Comparison of ENCODE assay signal across 9 cellular contexts in the genomic region with DNA sequence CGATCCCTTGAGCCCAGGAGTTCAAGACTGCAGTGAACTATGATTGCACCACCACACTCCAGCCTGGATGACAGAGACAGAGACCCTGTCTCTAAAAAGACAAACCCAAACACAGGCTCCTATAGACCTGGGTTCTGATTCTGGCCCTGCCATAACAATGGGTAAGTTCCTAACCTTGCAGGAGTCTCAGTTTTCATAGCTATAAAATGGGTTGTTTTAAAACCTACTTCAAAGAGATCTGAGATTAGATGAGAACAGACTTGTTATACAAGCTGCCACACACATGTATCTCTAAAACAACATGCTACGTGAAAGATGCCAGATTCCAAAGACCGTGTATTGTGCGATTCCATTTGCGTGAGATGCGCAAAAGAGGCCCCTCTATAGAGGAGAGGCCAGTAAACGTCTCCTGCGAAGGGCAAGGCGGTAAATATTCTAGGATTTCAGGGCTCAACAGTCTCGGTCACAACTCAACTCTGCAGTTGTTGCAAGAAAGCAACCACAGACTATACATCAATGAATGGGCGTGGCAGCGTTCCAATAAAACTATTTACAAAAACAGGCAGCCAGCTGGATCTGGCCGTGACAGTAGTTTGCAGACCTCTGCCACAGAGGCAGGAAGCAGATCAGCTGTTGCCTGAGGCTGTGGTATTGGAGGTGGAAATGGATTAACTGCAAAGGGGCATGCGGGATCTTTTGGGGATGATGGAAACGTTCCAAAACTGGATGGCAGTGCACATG. TPM values are rescaled to one million over a fixed set of nuclear protein-coding genes. Genes with fewer than 3 reads are reported as not detected.
DNase-seq lines count a peak whose midpoint lies in the region; ATAC-seq and TF ChIP-seq lines count a peak whose summit lies in the region.
"Had no signal": no experiment of that assay in that cellular context is flagged by ENCODE, and none has a peak within 500 bp of the region (broad histone marks: within the 10 kb centered on the region; RNA-seq: fewer than 3 reads in every experiment).

No MANE protein-coding gene starts in this region.

- H3K27ac Mint-ChIP-seq in IgD-negative memory B cell, result peak overlapping the region; percentile 31 to 87 (median 78)
- H3K27ac Mint-ChIP-seq: activated naive CD4-positive, alpha-beta T cell treated with anti-CD3 and anti-CD28 coated beads, Interleukin-2, amount 50 U/mL, for 72 hours had no signal

- intact Hi-C loops in sigmoid colon (cut with DNase I) (loop anchor here (5.0 kb wide), 1 partner anchor 138 kb away; a partner anchor contains a TSS), psoas muscle (cut with DNase I) (no loop called here)

- H3K27me3 ChIP-seq in sigmoid colon (no peaks in the 10 kb centered on the region), psoas muscle (ENCODE audit: insufficient read depth in 3 of 3, low read length in 2 of 3) (no peaks in the 10 kb centered on the region)
- H3K27me3 ChIP-seq: neutrophil had no signal

- H3K36me3 ChIP-seq in sigmoid colon, result peaks cover 0 to 52% (median 8%) of the 10 kb centered on the region in 4 donors
- peaks cover 0 to 35% of the 10 kb centered on the region in 2 donors for H3K36me3 ChIP-seq in psoas muscle (ENCODE audit: insufficient read depth in 1 of 2, low read depth in 1 of 2)

- no peaks in the 10 kb centered on the region for H3K9me3 Mint-ChIP-seq in IgD-negative memory B cell
- H3K9me3 Mint-ChIP-seq: activated naive CD4-positive, alpha-beta T cell treated with anti-CD3 and anti-CD28 coated beads, Interleukin-2, amount 50 U/mL, for 72 hours had no signal

- H3K4me1 Mint-ChIP-seq in IgD-negative memory B cell, result peaks cover 12 to 30% (median 29%) of the 10 kb centered on the region in 3 donors

- no peak for ATAC-seq in psoas muscle
- ATAC-seq: activated naive CD4-positive, alpha-beta T cell treated with anti-CD3 and anti-CD28 coated beads, Interleukin-2, amount 50 U/mL, for 72 hours had no signal

- H3K27me3 Mint-ChIP-seq in IgD-negative memory B cell, result no peaks in the 10 kb centered on the region

- TF ChIP-seq POLR2A in sigmoid colon (IDR thresholded peaks at IDR 0.05), result no peak

- TF ChIP-seq EP300 in sigmoid colon (IDR thresholded peaks at IDR 0.05), result no peak

- H3K4me3 Mint-ChIP-seq in IgD-negative memory B cell, result peak overlapping the region in 1 of 4 donors; percentile 61

- H3K4me1 ChIP-seq in sigmoid colon (peaks cover 0 to 53% (median 27%) of the 10 kb centered on the region in 4 donors), psoas muscle (peaks cover 9% of the 10 kb centered on the region)

- H3K4me3 ChIP-seq in fibroblast of the aortic adventitia (ENCODE audit: low read depth, low read length) (no peak overlapping the region), sigmoid colon (no peak overlapping the region), psoas muscle (no peak overlapping the region)

- in situ Hi-C loops in SK-MEL-5 (cut with HindIII; ENCODE audit: low pct_unique_long_range_greater_than_20kb, low sequenced_read_pairs), result no loop called here

- WGBS in sigmoid colon, 2 donors, result 51 to 69% methylated on average over 15 of the region's 15 CpGs
- 56 to 65% (median 58%) methylated on average over 15 of the region's 15 CpGs for WGBS in psoas muscle, 3 donors

- peak; percentile 8 for DNase-seq in SK-MEL-5 (ENCODE audit: low read depth, low spot score)
- peak; percentile 80 for DNase-seq in fibroblast of the aortic adventitia (ENCODE audit: low read depth)
- peak; percentile 91 for DNase-seq in sigmoid colon
- DNase-seq in stimulated activated CD4-positive, alpha-beta T cell treated with anti-CD3 and anti-CD28 coated beads, Interleukin-1b, Interleukin-23, amount 100 ng/mL, for 48 hours, result no peak
- no peak for DNase-seq in NCI-H187 (lab: John Stamatoyannopoulos, UW)
- DNase-seq in psoas muscle, result no peak

- H3K27ac ChIP-seq in sigmoid colon (peak overlapping the region in 2 of 4 donors; percentile 47 to 59), psoas muscle (no peak overlapping the region)
- H3K27ac ChIP-seq: neutrophil had no signal

- peaks cover 2% of the 10 kb centered on the region for H3K36me3 Mint-ChIP-seq in IgD-negative memory B cell

- H3K9me3 ChIP-seq in sigmoid colon (no peaks in the 10 kb centered on the region), psoas muscle (no peaks in the 10 kb centered on the region)
- H3K9me3 ChIP-seq: neutrophil had no signal

- TF ChIP-seq CTCF in fibroblast of the aortic adventitia (IDR thresholded peaks at IDR 0.05; ENCODE audit: insufficient read depth, low read length) (no peak), sigmoid colon (IDR thresholded peaks at IDR 0.05) (no peak), psoas muscle (IDR thresholded peaks at IDR 0.05) (no peak)

RNA-seq across cellular contexts. Expression of a gene that starts 5.9 kb away (rescaled TPM):
- polyA plus RNA-seq in IgD-negative memory B cell, result 108 TPM
- 17.4 and 21.1 TPM in 2 replicates for total RNA-seq in SK-MEL-5 (2014; rRNA removed; shearing (Covaris generic))
- polyA plus RNA-seq in SK-MEL-5 (2015; cell fraction: cytosol; rRNA removed), result 26.4 and 29.8 TPM in 2 replicates
- 75.5 and 107 TPM in 2 replicates for polyA plus RNA-seq in SK-MEL-5 (2015; cell fraction: nucleus; rRNA removed)
- 16.7 and 26.7 TPM in 2 replicates for total RNA-seq in fibroblast of the aortic adventitia (ENCODE audit: low replicate concordance)
- total RNA-seq in sigmoid colon, result 10 to 100 TPM; 10.0 to 34.6 (median 19.1) TPM
- 10 to 100 TPM; 10.8 to 43.4 (median 12.5) TPM for polyA plus RNA-seq in sigmoid colon
- 1 to 10 TPM; 5.2 to 7.9 (median 7.2) TPM for total RNA-seq in psoas muscle
- 1 to 10 TPM; 3.4 to 5.8 (median 3.9) TPM for polyA plus RNA-seq in psoas muscle

RNA-seq across cellular contexts. Expression of a gene that starts 15.2 kb away (rescaled TPM):
- polyA plus RNA-seq in IgD-negative memory B cell (42.7 TPM), sigmoid colon (10 to 100 TPM; 28.2 to 53.3 (median 35.6) TPM), psoas muscle (100 to 1,000 TPM in 1 of 3 donors, 10 to 100 TPM in 2; 68.0 to 104 (median 95.9) TPM)
- 93.2 and 102 TPM in 2 replicates for total RNA-seq in SK-MEL-5 (2014; rRNA removed; shearing (Covaris generic))
- polyA plus RNA-seq in SK-MEL-5 (2015; cell fraction: cytosol; rRNA removed), result 123 and 141 TPM in 2 replicates
- polyA plus RNA-seq in SK-MEL-5 (2015; cell fraction: nucleus; rRNA removed), result 142 and 149 TPM in 2 replicates
- total RNA-seq in fibroblast of the aortic adventitia (ENCODE audit: low replicate concordance) (33.3 and 44.0 TPM in 2 replicates), sigmoid colon (10 to 100 TPM; 41.3 to 47.4 (median 44.4) TPM), psoas muscle (100 to 1,000 TPM in 1 of 4 donors, 10 to 100 TPM in 3; 77.4 to 110 (median 80.5) TPM)

RNA-seq across cellular contexts. Expression of a gene that starts 38.9 kb away (rescaled TPM):
- polyA plus RNA-seq in IgD-negative memory B cell (0.45 TPM), sigmoid colon (1 to 10 TPM in 2 of 3 donors, under 1 TPM in 1; 0.46 to 4.2 (median 2.4) TPM), psoas muscle (1 to 10 TPM; 2.0 to 3.8 (median 3.3) TPM)
- total RNA-seq in SK-MEL-5 (2014; rRNA removed; shearing (Covaris generic)), result 0.03 and 0.35 TPM in 2 replicates
- 0.62 and 0.77 TPM in 2 replicates for polyA plus RNA-seq in SK-MEL-5 (2015; cell fraction: cytosol; rRNA removed)
- not detected in 2 replicates for polyA plus RNA-seq in SK-MEL-5 (2015; cell fraction: nucleus; rRNA removed)
- total RNA-seq in fibroblast of the aortic adventitia (ENCODE audit: low replicate concordance) (130 and 136 TPM in 2 replicates), sigmoid colon (10 to 100 TPM in 1 of 4 donors, 1 to 10 TPM in 3; 7.1 to 10.2 (median 8.3) TPM), psoas muscle (1 to 10 TPM; 3.0 to 3.6 (median 3.4) TPM)
- total RNA-seq: activated naive CD4-positive, alpha-beta T cell treated with anti-CD3 and anti-CD28 coated beads, Interleukin-2, amount 50 U/mL, for 72 hours had no signal

RNA-seq across cellular contexts. Expression of a gene that starts 59.4 kb away (rescaled TPM):
- polyA plus RNA-seq in IgD-negative memory B cell (40.4 TPM), sigmoid colon (10 to 100 TPM; 36.0 to 57.0 (median 49.0) TPM), psoas muscle (100 to 1,000 TPM; 144 to 163 (median 160) TPM)
- total RNA-seq in SK-MEL-5 (2014; rRNA removed; shearing (Covaris generic)), result 49.8 and 57.1 TPM in 2 replicates
- 72.0 and 86.5 TPM in 2 replicates for polyA plus RNA-seq in SK-MEL-5 (2015; cell fraction: cytosol; rRNA removed)
- polyA plus RNA-seq in SK-MEL-5 (2015; cell fraction: nucleus; rRNA removed), result 15.1 and 26.4 TPM in 2 replicates
- total RNA-seq in fibroblast of the aortic adventitia (ENCODE audit: low replicate concordance) (5.0 and 20.2 TPM in 2 replicates), sigmoid colon (10 to 100 TPM; 36.7 to 52.7 (median 43.6) TPM), psoas muscle (10 to 100 TPM; 60.5 to 84.2 (median 70.7) TPM)

Comparison
In these comparisons a context has a peak if more than half of its experiments do, and no peak if none do; other contexts are left out.
1. DNase-seq: peak in SK-MEL-5 (single experiment), fibroblast of the aortic adventitia (single experiment) and sigmoid colon (single experiment); none in stimulated activated CD4-positive, alpha-beta T cell treated with anti-CD3 and anti-CD28 coated beads, Interleukin-1b, Interleukin-23, amount 100 ng/mL, for 48 hours (single experiment), NCI-H187 (0 of 2) and psoas muscle (0 of 2).
2. RNA of a gene that starts 38.9 kb away (total RNA-seq): 130 to 136 TPM in fibroblast of the aortic adventitia; 7.1 to 10.2 TPM in sigmoid colon, 3.0 to 3.6 TPM in psoas muscle and 0.03 to 0.35 TPM in SK-MEL-5; every median in the first group is over 10 times any median in the second.